Comparison of ENCODE assay signal across 22 cellular contexts in the genomic region with DNA sequence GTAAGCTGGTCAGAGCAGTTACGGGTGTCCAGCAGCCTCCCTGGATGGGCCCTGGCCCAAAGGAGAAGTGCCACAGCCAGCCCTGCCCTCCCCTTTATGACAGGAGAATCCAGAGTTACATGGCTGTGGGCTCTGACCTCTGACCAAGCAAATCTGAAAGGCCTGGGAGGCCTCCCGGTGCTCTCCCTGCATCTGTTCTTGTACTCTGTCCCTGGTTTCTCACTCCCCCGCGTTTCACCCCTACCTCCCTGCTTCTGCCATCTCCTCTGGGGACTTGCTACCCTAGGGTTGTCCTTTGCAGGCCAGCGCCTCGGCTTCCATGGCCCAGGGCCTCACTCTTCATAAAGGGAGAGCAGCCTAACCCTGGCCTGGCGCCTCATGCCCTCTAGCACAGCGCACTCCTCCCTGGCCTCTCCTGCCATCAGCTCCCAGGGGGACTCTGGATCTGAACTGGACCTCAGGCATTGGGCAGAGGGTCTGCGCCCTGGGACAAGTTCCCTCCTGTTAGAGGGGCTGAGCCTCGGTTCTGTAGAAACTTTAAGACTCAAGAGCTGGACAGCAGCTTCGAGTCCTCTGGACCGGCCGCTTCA. TPM values are rescaled to one million over a fixed set of nuclear protein-coding genes. Genes with fewer than 3 reads are reported as not detected.
DNase-seq lines count a peak whose midpoint lies in the region; ATAC-seq, FAIRE-seq and TF ChIP-seq lines count a peak whose summit lies in the region.
"Had no signal": no experiment of that assay in that cellular context is flagged by ENCODE, and none has a peak within 500 bp of the region (broad histone marks: within the 10 kb centered on the region; RNA-seq: fewer than 3 reads in every experiment).

No MANE protein-coding gene starts in this region.

- POLR2A ChIA-PET in HepG2 (lab: Yijun Ruan, JAX) = no interaction called here

- DNase-seq in HepG2 (ENCODE audit: low spot score) = no peak
- no peak for DNase-seq in right lobe of liver
- peak; percentile 18 for DNase-seq in left cardiac atrium
- DNase-seq in RKO (ENCODE audit: low spot score) = no peak
- no peak for DNase-seq in urothelium cell line (ENCODE audit: low spot score)
- DNase-seq in activated naive CD4-positive, alpha-beta T cell treated with anti-CD3 and anti-CD28 coated beads, Interleukin-2, amount 50 U/mL, for 16 hours = no peak
- no peak for DNase-seq in NCI-H510A (lab: John Stamatoyannopoulos, UW)
- DNase-seq: activated CD4-positive, alpha-beta T cell treated with anti-CD3 and anti-CD28 coated beads, Interleukin-2, amount 10 ng/mL, durations not matched to agents 24 days and 14 days; activated naive CD8-positive, alpha-beta T cell treated with anti-CD3 and anti-CD28 coated beads, Interleukin-2, amount 10 ng/mL, durations not matched to agents 7 days and 5 days; Calu3; foreskin keratinocyte; HCEC 1CT; NCI-H1417; NCI-H69; SHP77; stimulated activated naive CD4-positive, alpha-beta T cell; upper lobe of right lung had no signal

- no peak for FAIRE-seq in HepG2 (lab: Jason Lieb, UNC)
- no peak for FAIRE-seq in urothelium cell line (lab: Jason Lieb, UNC)
- FAIRE-seq: keratinocyte had no signal

- H3K79me2 ChIP-seq in HepG2 (ENCODE audit: insufficient read depth, low read length) = no peaks in the 10 kb centered on the region

- H3K9me3 ChIP-seq in HepG2 (ENCODE audit: low read length) (no peaks in the 10 kb centered on the region), right lobe of liver (no peaks in the 10 kb centered on the region), skeletal muscle tissue (ENCODE audit: control insufficient read depth in 3 of 3, low read length in 3 of 3) (no peaks in the 10 kb centered on the region)
- H3K9me3 ChIP-seq: breast epithelium, upper lobe of right lung had no signal

- H3K4me3 ChIP-seq in HepG2 (replicated peaks in 1 of 3; ENCODE audit: insufficient read depth in 1 of 3, low read depth in 2 of 3, low read length in 3 of 3) (no peak overlapping the region), right lobe of liver (no peak overlapping the region), skeletal muscle tissue (ENCODE audit: low read length in 3 of 3) (peak overlapping the region; percentile 73 to 87 (median 83))
- H3K4me3 ChIP-seq: breast epithelium, upper lobe of right lung had no signal

- peaks cover 24 to 40% of the 10 kb centered on the region in 2 experiments; a peak in 4 of 5 replicates for H3K36me3 ChIP-seq in HepG2 (replicated peaks in 1 of 2; ENCODE audit: control insufficient read depth in 1 of 2, insufficient read depth in 2 of 2, low read length in 2 of 2)
- peaks cover 0 to 49% (median 25%) of the 10 kb centered on the region in 4 donors for H3K36me3 ChIP-seq in right lobe of liver
- H3K36me3 ChIP-seq in skeletal muscle tissue (ENCODE audit: control insufficient read depth in 3 of 3, insufficient read depth in 3 of 3, low read length in 3 of 3) = peaks cover 15 to 28% (median 24%) of the 10 kb centered on the region in 3 donors

- TF ChIP-seq POLR2A in HepG2 (IDR thresholded peaks at IDR 0.05; ENCODE audit: insufficient read depth in 1 of 2, low read depth in 2 of 2, low read length in 2 of 2) (no peak), right lobe of liver (IDR thresholded peaks at IDR 0.05) (no peak)

- H3K27me3 ChIP-seq in HepG2 (ENCODE audit: control insufficient read depth in 1 of 2, insufficient read depth in 2 of 2, low read length in 2 of 2) (no peaks in the 10 kb centered on the region), right lobe of liver (no peaks in the 10 kb centered on the region), skeletal muscle tissue (ENCODE audit: control insufficient read depth in 3 of 3, insufficient read depth in 3 of 3, low read length in 3 of 3) (no peaks in the 10 kb centered on the region)
- H3K27me3 ChIP-seq: breast epithelium, foreskin keratinocyte, upper lobe of right lung had no signal

- H3K4me2 ChIP-seq in HepG2 (ENCODE audit: low read depth, low read length) = no peak overlapping the region

- no peak for TF ChIP-seq EP300 in HepG2 (IDR thresholded peaks at IDR 0.05; ENCODE audit: low read depth in 2 of 2, low read length in 2 of 2)
- no peak for TF ChIP-seq EP300 in HepG2 (CRISPR knock-in tag; IDR thresholded peaks at IDR 0.05; ENCODE audit: borderline replicate concordance)

- H2AFZ ChIP-seq in HepG2 (ENCODE audit: low read length) = no peak overlapping the region

- ATAC-seq in HepG2 (peak; percentile 22; the same call in 1 of the 3 replicates), right lobe of liver (no peak), left cardiac atrium (peak in 1 of 2 donors; percentile 16)
- ATAC-seq: activated T-helper 17 cell treated with anti-CD3 and anti-CD28 coated beads, Interleukin-2, amount 50 U/mL, for 72 hours; foreskin keratinocyte; upper lobe of right lung had no signal

- no TSS peak for BruUV-seq in HepG2 (replicated peaks; lab: Mats Ljungman, UMichigan)

- H3K4me1 ChIP-seq in HepG2 (ENCODE audit: insufficient read depth, low read length) (0 out of 2 replicates have a peak, but pooled peaks cover 5% of the 10 kb centered on the region), right lobe of liver (no peaks in the 10 kb centered on the region), skeletal muscle tissue (ENCODE audit: control insufficient read depth in 3 of 3, insufficient read depth in 3 of 3, low read length in 3 of 3) (peaks cover 51 to 75% (median 63%) of the 10 kb centered on the region in 3 donors)
- H3K4me1 ChIP-seq: breast epithelium, foreskin keratinocyte, upper lobe of right lung had no signal

- no peak for TF ChIP-seq CTCF in HepG2 (CRISPR knock-in tag; IDR thresholded peaks at IDR 0.05)
- TF ChIP-seq CTCF in right lobe of liver (IDR thresholded peaks at IDR 0.05) = no peak

- no peaks in the 10 kb centered on the region for H4K20me1 ChIP-seq in HepG2 (ENCODE audit: insufficient read depth, low read length)

- no peak for TF ChIP-seq RAD21 in HepG2 (CRISPR knock-in tag; IDR thresholded peaks at IDR 0.05)

- intact Hi-C loops in HepG2 (cut with micrococcal nuclease; ENCODE audit: unreplicated experiment) (no loop called here), right lobe of liver (cut with DNase I) (loop anchor here in 1 of 2 donors (10.0 kb wide), 1 partner anchor 277 kb away; no protein-coding TSS in a partner anchor), left cardiac atrium (cut with DNase I) (loop anchor here in 1 of 2 donors (5.0 kb wide), 1 partner anchor 504 kb away; the partner anchor contains the start of gene DMC1)

- in situ Hi-C loops in HepG2 (cut with HindIII; ENCODE audit: extremely low pct_ligation_motif_present, low pct_unique_long_range_greater_than_20kb) = no loop called here

- CTCF ChIA-PET in HepG2 (lab: Yijun Ruan, JAX; ENCODE audit: low intra/inter-chr PET ratio, low total read pairs) = no interaction called here

- no peak overlapping the region for H3K9ac ChIP-seq in HepG2 (ENCODE audit: insufficient read depth, low read depth, low read length)
- peak overlapping the region; percentile 87 to 94 (median 92) for H3K9ac ChIP-seq in skeletal muscle tissue (ENCODE audit: low read depth in 1 of 3, low read length in 3 of 3)

- H3K27ac ChIP-seq in HepG2 (ENCODE audit: extremely low read length, insufficient read depth, low read length) (no peak overlapping the region), right lobe of liver (no peak overlapping the region), skeletal muscle tissue (ENCODE audit: low read depth, low read length) (peak overlapping the region; percentile 93)
- H3K27ac ChIP-seq: foreskin keratinocyte, upper lobe of right lung had no signal

- 82% methylated on average over 11 of the region's 13 CpGs for WGBS in HepG2 (ENCODE audit: low lambda C conversion rate)
- 92% methylated on average over 10 of the region's 13 CpGs for WGBS in right lobe of liver (ENCODE audit: insufficient coverage, low coverage, low lambda C conversion rate, missing lambda C conversion rate)

RNA-seq across cellular contexts. Expression of gene PICK1, which starts 10.7 kb away (rescaled TPM):
- total RNA-seq in HepG2 (2016; rRNA removed; fragmentation: Illumina TruSeq; extraction: Trizol) (16.0 and 19.3 TPM in 2 replicates), right lobe of liver (10 to 100 TPM; 13.0 to 26.4 (median 20.3) TPM), left cardiac atrium (10 to 100 TPM; 19.4 to 21.0 TPM), skeletal muscle tissue (8.9 TPM)
- 5.2 and 7.0 TPM in 2 replicates for total RNA-seq in HepG2 (2016; cell fraction: cytosol; rRNA removed; fragmentation: Illumina TruSeq; extraction: Trizol; ENCODE audit: low read depth)
- 12.5 and 21.2 TPM in 2 replicates for total RNA-seq in HepG2 (2016; cell fraction: insoluble cytoplasmic fraction; rRNA removed; fragmentation: Illumina TruSeq; extraction: Trizol)
- total RNA-seq in HepG2 (2016; cell fraction: membrane; rRNA removed; fragmentation: Illumina TruSeq; extraction: Trizol) = 5.1 and 6.4 TPM in 2 replicates
- 23.0 and 24.4 TPM in 2 replicates for total RNA-seq in HepG2 (2016; cell fraction: nucleus; rRNA removed; fragmentation: Illumina TruSeq; extraction: Trizol)
- 25.3 and 28.9 TPM in 2 replicates for polyA plus RNA-seq in HepG2 (2011; rRNA removed)
- polyA plus RNA-seq in HepG2 (2011; cell fraction: cytosol; rRNA removed) = 16.7 and 22.6 TPM in 2 replicates
- 156 and 186 TPM in 2 replicates for polyA plus RNA-seq in HepG2 (2011; cell fraction: nucleus; rRNA removed)
- polyA plus RNA-seq in HepG2 (2012) = 11.1 and 11.5 TPM in 2 replicates
- polyA plus RNA-seq in HepG2 (2016; cell fraction: cytosol; fragmentation: Illumina TruSeq; extraction: Trizol; ENCODE audit: low read depth) = 1.6 and 2.0 TPM in 2 replicates
- 13.6 and 16.4 TPM in 2 replicates for polyA plus RNA-seq in HepG2 (2016; cell fraction: insoluble cytoplasmic fraction; fragmentation: Illumina TruSeq; extraction: Trizol; ENCODE audit: low read depth)
- polyA plus RNA-seq in HepG2 (2016; cell fraction: membrane; fragmentation: Illumina TruSeq; extraction: Trizol; ENCODE audit: low read depth) = 2.3 and 3.1 TPM in 2 replicates
- 45.3 and 47.7 TPM in 2 replicates for polyA plus RNA-seq in HepG2 (2016; cell fraction: nucleus; fragmentation: Illumina TruSeq; extraction: Trizol; ENCODE audit: insufficient read depth, low read depth)
- 19.1 and 21.9 TPM in 2 replicates for polyA minus RNA-seq in HepG2 (2011; rRNA and poly(A)+ RNA removed; ENCODE audit: low replicate concordance)
- 5.4 and 6.4 TPM in 2 replicates for polyA minus RNA-seq in HepG2 (2011; cell fraction: cytosol; rRNA and poly(A)+ RNA removed)
- 26.1 and 32.8 TPM in 2 replicates for polyA minus RNA-seq in HepG2 (2011; cell fraction: nucleus; rRNA and poly(A)+ RNA removed)

RNA-seq across cellular contexts. Expression of gene SLC16A8, which starts 16.1 kb away (rescaled TPM):
- total RNA-seq in HepG2 (2016; rRNA removed; fragmentation: Illumina TruSeq; extraction: Trizol) (not detected in 2 replicates), right lobe of liver (not detected), left cardiac atrium (under 1 TPM in 1 of 2 donors, not detected in 1; 0.27 TPM), skeletal muscle tissue (1.0 TPM)
- total RNA-seq in HepG2 (2016; cell fraction: cytosol; rRNA removed; fragmentation: Illumina TruSeq; extraction: Trizol; ENCODE audit: low read depth) = not detected in 2 replicates
- not detected in 2 replicates for total RNA-seq in HepG2 (2016; cell fraction: insoluble cytoplasmic fraction; rRNA removed; fragmentation: Illumina TruSeq; extraction: Trizol)
- total RNA-seq in HepG2 (2016; cell fraction: membrane; rRNA removed; fragmentation: Illumina TruSeq; extraction: Trizol) = not detected in 2 replicates
- not detected in 2 replicates for total RNA-seq in HepG2 (2016; cell fraction: nucleus; rRNA removed; fragmentation: Illumina TruSeq; extraction: Trizol)
- polyA plus RNA-seq in HepG2 (2011; rRNA removed) = not detected in 2 replicates
- not detected in 2 replicates for polyA plus RNA-seq in HepG2 (2011; cell fraction: cytosol; rRNA removed)
- polyA plus RNA-seq in HepG2 (2011; cell fraction: nucleus; rRNA removed) = not detected in 2 replicates
- polyA plus RNA-seq in HepG2 (2012) = 0.44 and 0.49 TPM in 2 replicates
- not detected in 2 replicates for polyA plus RNA-seq in HepG2 (2016; cell fraction: cytosol; fragmentation: Illumina TruSeq; extraction: Trizol; ENCODE audit: low read depth)
- polyA plus RNA-seq in HepG2 (2016; cell fraction: insoluble cytoplasmic fraction; fragmentation: Illumina TruSeq; extraction: Trizol; ENCODE audit: low read depth) = not detected in 2 replicates
- polyA plus RNA-seq in HepG2 (2016; cell fraction: membrane; fragmentation: Illumina TruSeq; extraction: Trizol; ENCODE audit: low read depth) = not detected in 2 replicates
- polyA plus RNA-seq in HepG2 (2016; cell fraction: nucleus; fragmentation: Illumina TruSeq; extraction: Trizol; ENCODE audit: insufficient read depth, low read depth) = not detected in 2 replicates
- polyA minus RNA-seq in HepG2 (2011; rRNA and poly(A)+ RNA removed; ENCODE audit: low replicate concordance) = not detected in 2 replicates
- polyA minus RNA-seq in HepG2 (2011; cell fraction: cytosol; rRNA and poly(A)+ RNA removed) = not detected in 2 replicates
- not detected in 2 replicates for polyA minus RNA-seq in HepG2 (2011; cell fraction: nucleus; rRNA and poly(A)+ RNA removed)
- total RNA-seq: A673; activated CD4-positive, alpha-beta T cell treated with anti-CD3 and anti-CD28 coated beads, Interleukin-2, amount 10 ng/mL, durations not matched to agents 24 days and 14 days; activated naive CD8-positive, alpha-beta T cell treated with anti-CD3 and anti-CD28 coated beads, Interleukin-2, amount 10 ng/mL, durations not matched to agents 7 days and 5 days; activated T-helper 17 cell treated with anti-CD3 and anti-CD28 coated beads, Interleukin-2, amount 50 U/mL, for 72 hours; Calu3; foreskin keratinocyte; upper lobe of right lung had no signal
- polyA plus RNA-seq: keratinocyte had no signal

RNA-seq across cellular contexts. Expression of gene BAIAP2L2, which starts 42.6 kb away (rescaled TPM):
- 3.0 and 4.4 TPM in 2 replicates for total RNA-seq in HepG2 (2016; rRNA removed; fragmentation: Illumina TruSeq; extraction: Trizol)
- total RNA-seq in HepG2 (2016; cell fraction: cytosol; rRNA removed; fragmentation: Illumina TruSeq; extraction: Trizol; ENCODE audit: low read depth) = 2.2 and 2.3 TPM in 2 replicates
- 1.8 and 4.6 TPM in 2 replicates for total RNA-seq in HepG2 (2016; cell fraction: insoluble cytoplasmic fraction; rRNA removed; fragmentation: Illumina TruSeq; extraction: Trizol)
- 2.9 and 3.5 TPM in 2 replicates for total RNA-seq in HepG2 (2016; cell fraction: membrane; rRNA removed; fragmentation: Illumina TruSeq; extraction: Trizol)
- 3.9 and 4.3 TPM in 2 replicates for total RNA-seq in HepG2 (2016; cell fraction: nucleus; rRNA removed; fragmentation: Illumina TruSeq; extraction: Trizol)
- 7.5 and 8.4 TPM in 2 replicates for polyA plus RNA-seq in HepG2 (2011; rRNA removed)
- polyA plus RNA-seq in HepG2 (2011; cell fraction: cytosol; rRNA removed) = 3.0 and 4.7 TPM in 2 replicates
- polyA plus RNA-seq in HepG2 (2011; cell fraction: nucleus; rRNA removed) = 77.2 and 103 TPM in 2 replicates
- polyA plus RNA-seq in HepG2 (2012) = 5.6 and 7.7 TPM in 2 replicates
- 3.1 and 3.4 TPM in 2 replicates for polyA plus RNA-seq in HepG2 (2016; cell fraction: cytosol; fragmentation: Illumina TruSeq; extraction: Trizol; ENCODE audit: low read depth)
- 4.8 and 7.0 TPM in 2 replicates for polyA plus RNA-seq in HepG2 (2016; cell fraction: insoluble cytoplasmic fraction; fragmentation: Illumina TruSeq; extraction: Trizol; ENCODE audit: low read depth)
- polyA plus RNA-seq in HepG2 (2016; cell fraction: membrane; fragmentation: Illumina TruSeq; extraction: Trizol; ENCODE audit: low read depth) = 4.5 TPM in 2 replicates
- 34.3 and 34.8 TPM in 2 replicates for polyA plus RNA-seq in HepG2 (2016; cell fraction: nucleus; fragmentation: Illumina TruSeq; extraction: Trizol; ENCODE audit: insufficient read depth, low read depth)
- 0.23 and 3.8 TPM in 2 replicates for polyA minus RNA-seq in HepG2 (2011; rRNA and poly(A)+ RNA removed; ENCODE audit: low replicate concordance)
- 3.0 and 4.1 TPM in 2 replicates for polyA minus RNA-seq in HepG2 (2011; cell fraction: cytosol; rRNA and poly(A)+ RNA removed)
- 4.5 and 5.1 TPM in 2 replicates for polyA minus RNA-seq in HepG2 (2011; cell fraction: nucleus; rRNA and poly(A)+ RNA removed)
- 1 to 10 TPM in 3 of 6 experiments, under 1 TPM in 3; 0.79 to 5.0 (median 1.4) TPM for total RNA-seq in right lobe of liver
- total RNA-seq in left cardiac atrium = under 1 TPM; 0.63 to 0.65 TPM
- total RNA-seq in skeletal muscle tissue = not detected

Comparison
In these comparisons a context has a peak if more than half of its experiments do, and no peak if none do; other contexts are left out.
1. H3K4me3 ChIP-seq: peak in skeletal muscle tissue (3 of 3); none in HepG2 (0 of 3) and right lobe of liver (0 of 3).